Comparison of ENCODE assay signal across 15 cellular contexts in the genomic region with DNA sequence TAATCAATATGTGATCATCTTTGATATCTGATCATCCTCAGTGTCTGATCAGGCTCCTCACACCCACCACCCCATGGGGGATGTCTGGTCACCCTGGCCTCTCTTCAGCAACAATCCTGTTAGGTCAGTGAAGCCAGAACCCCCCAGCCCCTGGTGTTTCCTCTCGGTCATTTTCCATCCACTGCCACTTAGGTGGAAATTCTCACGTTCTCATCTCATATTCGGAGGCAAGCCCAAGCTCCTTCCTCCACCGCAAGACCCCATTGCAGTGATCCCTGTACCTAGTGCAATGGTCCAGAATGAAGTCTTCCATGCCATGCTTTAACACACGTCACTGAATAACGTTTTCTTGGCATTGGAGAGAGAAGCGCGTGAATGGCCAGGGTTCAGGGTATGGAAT.
DNase-seq lines count a peak whose midpoint lies in the region; ATAC-seq and TF ChIP-seq lines count a peak whose summit lies in the region.
"Had no signal": no experiment of that assay in that cellular context is flagged by ENCODE, and none has a peak within 500 bp of the region (broad histone marks: within the 10 kb centered on the region; RNA-seq: fewer than 3 reads in every experiment).

No MANE protein-coding gene starts in this region.

- H3K4me3 Mint-ChIP-seq in activated naive CD4-positive, alpha-beta T cell treated with anti-CD3 and anti-CD28 coated beads, Interleukin-2, amount 50 U/mL, for 24 hours: no peak overlapping the region
- H3K4me3 Mint-ChIP-seq in activated naive CD4-positive, alpha-beta T cell treated with anti-CD3 and anti-CD28 coated beads, Interleukin-2, amount 10 ng/mL, durations not matched to agents 7 days and 5 days: no peak overlapping the region
- H3K4me3 Mint-ChIP-seq in activated naive CD8-positive, alpha-beta T cell treated with anti-CD3 and anti-CD28 coated beads for 36 hours: no peak overlapping the region
- H3K4me3 Mint-ChIP-seq: CD4-positive, alpha-beta T cell had no signal

- H3K27me3 ChIP-seq in lung (ENCODE audit: control insufficient read depth, insufficient read depth) (no peaks in the 10 kb centered on the region), upper lobe of right lung (no peaks in the 10 kb centered on the region)

- CTCF ChIA-PET in activated naive CD4-positive, alpha-beta T cell treated with anti-CD3 and anti-CD28 coated beads, Interleukin-2, amount 10 ng/mL, durations not matched to agents 7 days and 5 days (lab: Charles Lee): no interaction called here

- H3K4me3 ChIP-seq in lung (no peak overlapping the region), upper lobe of right lung (no peak overlapping the region)
- H3K4me3 ChIP-seq: A549, GM23248, HAP-1 had no signal

- H3K36me3 ChIP-seq in lung (ENCODE audit: control insufficient read depth in 2 of 2, insufficient read depth in 2 of 2, low read length in 2 of 2): no peaks in the 10 kb centered on the region
- H3K36me3 ChIP-seq in upper lobe of right lung: no peaks in the 10 kb centered on the region
- H3K36me3 ChIP-seq: HAP-1 had no signal

- intact Hi-C loops in upper lobe of right lung (cut with DNase I): no loop called here

- peaks cover 15% of the 10 kb centered on the region for H3K9me3 Mint-ChIP-seq in activated naive CD4-positive, alpha-beta T cell treated with anti-CD3 and anti-CD28 coated beads, Interleukin-2, amount 50 U/mL, for 24 hours
- H3K9me3 Mint-ChIP-seq in activated naive CD4-positive, alpha-beta T cell treated with anti-CD3 and anti-CD28 coated beads, Interleukin-2, amount 10 ng/mL, durations not matched to agents 7 days and 5 days: peaks cover 62% of the 10 kb centered on the region
- H3K9me3 Mint-ChIP-seq in activated naive CD8-positive, alpha-beta T cell treated with anti-CD3 and anti-CD28 coated beads for 36 hours: peaks cover 36% of the 10 kb centered on the region

- H3K4me1 Mint-ChIP-seq in activated naive CD4-positive, alpha-beta T cell treated with anti-CD3 and anti-CD28 coated beads, Interleukin-2, amount 50 U/mL, for 24 hours: peaks cover 41% of the 10 kb centered on the region
- peaks cover 24% of the 10 kb centered on the region for H3K4me1 Mint-ChIP-seq in activated naive CD4-positive, alpha-beta T cell treated with anti-CD3 and anti-CD28 coated beads, Interleukin-2, amount 10 ng/mL, durations not matched to agents 7 days and 5 days
- peaks cover 24% of the 10 kb centered on the region for H3K4me1 Mint-ChIP-seq in activated naive CD8-positive, alpha-beta T cell treated with anti-CD3 and anti-CD28 coated beads for 36 hours

- H3K9me3 ChIP-seq in lung (ENCODE audit: control insufficient read depth in 2 of 2, insufficient read depth in 1 of 2, low read length in 1 of 2) (peaks cover 3% of the 10 kb centered on the region in 2 donors), upper lobe of right lung (peaks cover 16% of the 10 kb centered on the region)

- H3K36me3 Mint-ChIP-seq in activated naive CD4-positive, alpha-beta T cell treated with anti-CD3 and anti-CD28 coated beads, Interleukin-2, amount 50 U/mL, for 24 hours: peaks cover 42% of the 10 kb centered on the region
- peaks cover 62% of the 10 kb centered on the region for H3K36me3 Mint-ChIP-seq in activated naive CD4-positive, alpha-beta T cell treated with anti-CD3 and anti-CD28 coated beads, Interleukin-2, amount 10 ng/mL, durations not matched to agents 7 days and 5 days
- H3K36me3 Mint-ChIP-seq in activated naive CD8-positive, alpha-beta T cell treated with anti-CD3 and anti-CD28 coated beads for 36 hours: peaks cover 69% of the 10 kb centered on the region

- no peak for DNase-seq in activated naive CD4-positive, alpha-beta T cell treated with anti-CD3 and anti-CD28 coated beads, Interleukin-2, amount 10 ng/mL, durations not matched to agents 7 days and 5 days
- no peak for DNase-seq in activated naive CD8-positive, alpha-beta T cell treated with anti-CD3 and anti-CD28 coated beads for 36 hours
- no peak for DNase-seq in lung (ENCODE audit: low spot score)
- peak; percentile 10 for DNase-seq in upper lobe of right lung
- no peak for DNase-seq in stimulated activated CD4-positive, alpha-beta T cell treated with anti-CD3 and anti-CD28 coated beads, Interleukin-4, amount 100 ng/mL, for 4 hours
- DNase-seq in erythroblast (lab: John Stamatoyannopoulos, UW): no peak
- DNase-seq: Caco-2; CD4-positive, alpha-beta T cell; GM23248 had no signal

- H3K4me1 ChIP-seq in lung (ENCODE audit: control insufficient read depth in 2 of 2, insufficient read depth in 2 of 2, low read length in 2 of 2) (peaks cover 0 to 6% of the 10 kb centered on the region in 2 donors), upper lobe of right lung (peaks cover 4% of the 10 kb centered on the region)
- H3K4me1 ChIP-seq: A549, HAP-1 had no signal

- H3K27ac Mint-ChIP-seq in activated naive CD4-positive, alpha-beta T cell treated with anti-CD3 and anti-CD28 coated beads, Interleukin-2, amount 50 U/mL, for 24 hours: peak overlapping the region; percentile 57
- no peak overlapping the region for H3K27ac Mint-ChIP-seq in activated naive CD4-positive, alpha-beta T cell treated with anti-CD3 and anti-CD28 coated beads, Interleukin-2, amount 10 ng/mL, durations not matched to agents 7 days and 5 days
- peak overlapping the region; percentile 65 for H3K27ac Mint-ChIP-seq in activated naive CD8-positive, alpha-beta T cell treated with anti-CD3 and anti-CD28 coated beads for 36 hours
- H3K27ac Mint-ChIP-seq: CD4-positive, alpha-beta T cell had no signal

- TF ChIP-seq CTCF in lung (IDR thresholded peaks at IDR 0.05; ENCODE audit: control extremely low read depth, extremely low read depth) (no peak), upper lobe of right lung (IDR thresholded peaks at IDR 0.05) (no peak)

- WGBS in lung, 2 donors: 95 to 98% methylated on average over 8 of the region's 8 CpGs

- TF ChIP-seq POLR2A in erythroblast (IDR thresholded peaks at IDR 0.05; ENCODE audit: low read length): no peak

- peak; percentile 19 for ATAC-seq in lung (ENCODE audit: insufficient read depth, low FRiP score)
- no peak for ATAC-seq in upper lobe of right lung
- no peak for ATAC-seq in HG03025 (IDR thresholded peaks at IDR 0.05; ENCODE audit: low FRiP score, unreplicated experiment)
- ATAC-seq: A549 had no signal

- H3K27ac ChIP-seq in lung (ENCODE audit: low read depth in 1 of 2, low read length in 1 of 2) (no peak overlapping the region), upper lobe of right lung (no peak overlapping the region)
- H3K27ac ChIP-seq: 22Rv1, A549, GM23248, HL-60 had no signal

- no peaks in the 10 kb centered on the region for H3K27me3 Mint-ChIP-seq in activated naive CD4-positive, alpha-beta T cell treated with anti-CD3 and anti-CD28 coated beads, Interleukin-2, amount 50 U/mL, for 24 hours
- no peaks in the 10 kb centered on the region for H3K27me3 Mint-ChIP-seq in activated naive CD4-positive, alpha-beta T cell treated with anti-CD3 and anti-CD28 coated beads, Interleukin-2, amount 10 ng/mL, durations not matched to agents 7 days and 5 days
- no peaks in the 10 kb centered on the region for H3K27me3 Mint-ChIP-seq in activated naive CD8-positive, alpha-beta T cell treated with anti-CD3 and anti-CD28 coated beads for 36 hours
- H3K27me3 Mint-ChIP-seq: CD4-positive, alpha-beta T cell had no signal
